ENCODE assay signal across 22 cellular contexts in genomic region chr2:237323656-237324055, GRCh38.
DNase-seq lines count a peak whose midpoint lies in the region; ATAC-seq and TF ChIP-seq lines count a peak whose summit lies in the region.
"Had no signal": no experiment of that assay in that cellular context is flagged by ENCODE, and none has a peak within 500 bp of the region (broad histone marks: within the 10 kb centered on the region; RNA-seq: fewer than 3 reads in every experiment).

No MANE protein-coding gene starts in this region.

- H3K4me1 ChIP-seq in mesenchymal stem cell (ENCODE audit: control insufficient read depth, insufficient read depth, low read depth, low read length) (peaks cover 7% of the 10 kb centered on the region), skeletal muscle tissue (ENCODE audit: control insufficient read depth in 3 of 3, insufficient read depth in 3 of 3, low read length in 3 of 3) (peaks cover 24 to 29% (median 26%) of the 10 kb centered on the region in 3 donors)
- H3K4me1 ChIP-seq: Caco-2 had no signal

- H3K18ac ChIP-seq in mesenchymal stem cell (ENCODE audit: low read depth in 1 of 2, low read length in 2 of 2) = peak overlapping the region; percentile 84 to 97

- H3K4me3 ChIP-seq in AG10803 (ENCODE audit: low read length) (no peak overlapping the region), choroid plexus epithelial cell (ENCODE audit: low read depth, low read length) (no peak overlapping the region), mesenchymal stem cell (ENCODE audit: insufficient read depth in 1 of 2, low read depth in 1 of 2, low read length in 2 of 2) (no peak overlapping the region), skeletal muscle tissue (ENCODE audit: low read length in 3 of 3) (no peak overlapping the region)
- H3K4me3 ChIP-seq: mucosa of descending colon had no signal

- 94% methylated on average over 6 of the region's 8 CpGs for WGBS in mesenchymal stem cell

- H3K23ac ChIP-seq in mesenchymal stem cell (ENCODE audit: low read length in 2 of 2) = no peak overlapping the region

- H2AK5ac ChIP-seq in mesenchymal stem cell (ENCODE audit: low read length, severe bottlenecking) = no peak overlapping the region

- peak overlapping the region; percentile 61 to 95 for H3K4ac ChIP-seq in mesenchymal stem cell (ENCODE audit: low read depth in 1 of 2, low read length in 2 of 2)

- H3K9me3 ChIP-seq in mesenchymal stem cell (ENCODE audit: control insufficient read depth, low read length) (no peaks in the 10 kb centered on the region), skeletal muscle tissue (ENCODE audit: control insufficient read depth in 3 of 3, low read length in 3 of 3) (no peaks in the 10 kb centered on the region)
- H3K9me3 ChIP-seq: Caco-2, mucosa of descending colon, SK-N-SH had no signal

- no peak overlapping the region for H2AFZ ChIP-seq in mesenchymal stem cell (ENCODE audit: low read depth, low read length)

- peak overlapping the region in 1 of 2 experiments; percentile 89 for H3K14ac ChIP-seq in mesenchymal stem cell (ENCODE audit: low read length in 2 of 2)

- TF ChIP-seq CTCF in AG10803 (conservative IDR thresholded peaks at IDR 0.05; ENCODE audit: low read length) (0 out of 2 replicates have a peak, but pooled peaks have one; percentile 5), choroid plexus epithelial cell (conservative IDR thresholded peaks at IDR 0.05; ENCODE audit: low read depth, low read length) (peak; percentile 40)

- H3K4me2 ChIP-seq in mesenchymal stem cell (ENCODE audit: low read length, poor library complexity, severe bottlenecking) = no peak overlapping the region
- H3K4me2 ChIP-seq: KMS-11, SK-N-SH had no signal

- peak overlapping the region; percentile 91 for H2BK120ac ChIP-seq in mesenchymal stem cell (ENCODE audit: low read depth, low read length)

- no peaks in the 10 kb centered on the region for H3K27me3 ChIP-seq in mesenchymal stem cell (ENCODE audit: control insufficient read depth in 1 of 2, insufficient read depth in 1 of 2, low read length in 2 of 2)
- no peaks in the 10 kb centered on the region for H3K27me3 ChIP-seq in skeletal muscle tissue (ENCODE audit: control insufficient read depth in 3 of 3, insufficient read depth in 3 of 3, low read length in 3 of 3)

- peak overlapping the region; percentile 93 for H4K91ac ChIP-seq in mesenchymal stem cell (ENCODE audit: low read length)

- no peak overlapping the region for H2BK5ac ChIP-seq in mesenchymal stem cell (ENCODE audit: low read depth, low read length, poor library complexity, severe bottlenecking)

- no peak for DNase-seq in AG10803 (ENCODE audit: low read depth)
- DNase-seq in choroid plexus epithelial cell (ENCODE audit: low read depth) = peak; percentile 60
- no peak for DNase-seq in mesenchymal stem cell
- no peak for DNase-seq in effector CD8-positive, alpha-beta T cell (lab: John Stamatoyannopoulos, UW)
- no peak for DNase-seq in NCI-H748 treated with DMSO at 0.1 percent for 48 hours (lab: John Stamatoyannopoulos, UW)
- DNase-seq: activated CD4-positive, alpha-beta T cell treated with anti-CD3 and anti-CD28 coated beads, Interleukin-2, amount 10 ng/mL, durations not matched to agents 7 days and 5 days; activated naive CD4-positive, alpha-beta T cell treated with anti-CD3 and anti-CD28 coated beads for 36 hours; activated T-cell treated with anti-CD3 and anti-CD28 coated beads, Interleukin-2, amount 50 U/mL, for 48 hours; C1 segment of cervical spinal cord; Caco-2; DMS79 treated with DMSO at 0.1 percent for 48 hours; hypothalamus; mucosa of descending colon; NCI-H1694; NCI-H524 treated with DMSO at 0.1 percent for 48 hours; RPMI8226; SK-N-SH had no signal

- H3K36me3 ChIP-seq in mesenchymal stem cell (ENCODE audit: control insufficient read depth in 1 of 2, insufficient read depth in 2 of 2, low read depth in 1 of 2, low read length in 2 of 2) (peaks cover 0 to 74% of the 10 kb centered on the region in 2 experiments), skeletal muscle tissue (ENCODE audit: control insufficient read depth in 3 of 3, insufficient read depth in 3 of 3, low read length in 3 of 3) (peaks cover 0 to 3% (median 0%) of the 10 kb centered on the region in 3 donors)

- H3K9ac ChIP-seq in mesenchymal stem cell (ENCODE audit: low read length) (peak overlapping the region; percentile 68), skeletal muscle tissue (ENCODE audit: low read depth in 1 of 3, low read length in 3 of 3) (no peak overlapping the region)
- H3K9ac ChIP-seq: KMS-11, SK-N-SH had no signal

- H2BK15ac ChIP-seq in mesenchymal stem cell (ENCODE audit: low read depth, poor library complexity, severe bottlenecking) = peak overlapping the region; percentile 87

- H4K8ac ChIP-seq in mesenchymal stem cell (ENCODE audit: low read length) = peak overlapping the region; percentile 58

- peak overlapping the region; percentile 30 to 73 for H2BK12ac ChIP-seq in mesenchymal stem cell (ENCODE audit: low read length in 2 of 2)

- H3K27ac ChIP-seq in mesenchymal stem cell (ENCODE audit: low read length, poor library complexity, severe bottlenecking) (no peak overlapping the region), skeletal muscle tissue (ENCODE audit: low read depth, low read length) (peak overlapping the region; percentile 28)
- H3K27ac ChIP-seq: KMS-11, VCaP had no signal

- ATAC-seq in HG03095 (IDR thresholded peaks at IDR 0.05; ENCODE audit: unreplicated experiment) (no peak), HG03097 (IDR thresholded peaks at IDR 0.05; ENCODE audit: low FRiP score, unreplicated experiment) (no peak)
- ATAC-seq: mucosa of descending colon had no signal

- H3K79me1 ChIP-seq in mesenchymal stem cell (replicated peaks; ENCODE audit: low read length, poor library complexity, severe bottlenecking) = no peaks in the 10 kb centered on the region
